23 cellular contexts compared by ENCODE assay signal in the genomic region with DNA sequence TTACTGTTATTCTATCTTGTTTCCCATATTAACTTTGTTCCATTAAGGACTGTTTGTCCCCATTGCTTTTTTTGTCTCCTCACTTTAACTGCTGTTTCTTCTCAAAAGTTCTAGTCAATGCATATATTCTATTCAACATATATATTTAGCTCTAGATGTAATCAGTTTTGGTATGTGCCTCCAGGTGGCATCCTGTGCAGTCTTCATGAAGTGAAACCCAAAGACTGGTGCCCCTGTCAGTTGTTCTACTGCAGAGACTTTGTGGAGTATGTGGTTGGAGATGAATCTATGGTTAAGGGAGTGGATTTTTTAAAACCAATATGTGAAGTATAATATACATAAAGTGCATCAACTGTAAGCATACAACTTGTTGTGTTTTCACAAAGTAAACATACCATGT.
"Had no signal": no experiment of that assay in that cellular context is flagged by ENCODE, and none has a peak within 500 bp of the region (broad histone marks: within the 10 kb centered on the region; RNA-seq: fewer than 3 reads in every experiment).

No MANE protein-coding gene starts in this region.

- H3K4me3 ChIP-seq: esophagus squamous epithelium, gastrocnemius medialis, heart right ventricle, left lung, lower lobe of right lung, mucosa of descending colon had no signal

- H3K9me3 ChIP-seq: gastrocnemius medialis, lower lobe of right lung, mucosa of descending colon had no signal

- H3K4me1 ChIP-seq: esophagus squamous epithelium, gastrocnemius medialis, heart right ventricle, left lung, lower lobe of right lung had no signal

- DNase-seq: cortex of kidney; effector CD8-positive, alpha-beta T cell; effector memory CD8-positive, alpha-beta T cell; endodermal cell; erythroblast; esophagus squamous epithelium; foreskin fibroblast; foreskin melanocyte; gastrocnemius medialis; glutamatergic neuron; head of caudate nucleus; heart right ventricle; hippocampal formation; left cardiac atrium; left lung; left ventricle myocardium superior; lower lobe of right lung; mesenchymal stem cell; mucosa of descending colon; naive B cell; naive thymus-derived CD8-positive, alpha-beta T cell had no signal

- H3K27ac ChIP-seq: epithelial cell of prostate, esophagus squamous epithelium, gastrocnemius medialis, heart right ventricle, left lung, lower lobe of right lung had no signal

- ATAC-seq: effector memory CD8-positive, alpha-beta T cell; esophagus mucosa; gastrocnemius medialis; heart right ventricle; left cardiac atrium; left lung; left ventricle myocardium superior; lower lobe of right lung; mucosa of descending colon; naive thymus-derived CD8-positive, alpha-beta T cell had no signal

- H3K27me3 ChIP-seq: esophagus squamous epithelium, gastrocnemius medialis, heart right ventricle, left lung had no signal
